ENCODE assay signal across 6 cellular contexts in genomic region chrX:48956728-48957414, GRCh38. TPM values are rescaled to one million over a fixed set of nuclear protein-coding genes. Genes with fewer than 3 reads are reported as not detected.
DNase-seq lines count a peak whose midpoint lies in the region; ATAC-seq and TF ChIP-seq lines count a peak whose summit lies in the region.

No MANE protein-coding gene starts in this region.

- intact Hi-C loops in activated T-helper 2 cell treated with anti-CD3 and anti-CD28 coated beads, Interferon-gamma antibody, Interleukin-2, Interleukin-4, amounts not matched to agents 10 μg/mL and 5 μg/mL and 100 μg/mL, durations not matched to agents 14 hours and 24 hours and 36 hours (cut with micrococcal nuclease): loop anchor here (5.0 kb wide), 4 partner anchors 40 to 220 kb away; partner anchors contain the start of genes HDAC6, PIM2, PQBP1 and TIMM17B
- intact Hi-C loops in uterus (cut with DNase I; ENCODE audit: low total_unique reads): no loop called here

- ATAC-seq in HG03135 (IDR thresholded peaks at IDR 0.05; ENCODE audit: unreplicated experiment) (peak; percentile 3), HG02852 (IDR thresholded peaks at IDR 0.05; ENCODE audit: unreplicated experiment) (no peak), HG03108 (IDR thresholded peaks at IDR 0.05; ENCODE audit: unreplicated experiment) (no peak)

- H3K27ac ChIP-seq in layer of hippocampus (ENCODE audit: low read depth, low read length) (peak overlapping the region; percentile 35), uterus (peak overlapping the region; percentile 93 to 96)

- H3K9me3 ChIP-seq in uterus: no peaks in the 10 kb centered on the region

- no peak for TF ChIP-seq POLR2A in uterus (IDR thresholded peaks at IDR 0.05)

- H3K4me3 Mint-ChIP-seq in activated T-helper 2 cell treated with anti-CD3 and anti-CD28 coated beads, Interferon-gamma antibody, Interleukin-2, Interleukin-4, amounts not matched to agents 10 μg/mL and 5 μg/mL and 100 μg/mL, durations not matched to agents 14 hours and 24 hours and 36 hours (ENCODE audit: low read depth): peak overlapping the region; percentile 84

- peak overlapping the region; percentile 47 to 72 for H3K4me3 ChIP-seq in uterus

- H3K27me3 ChIP-seq in layer of hippocampus (ENCODE audit: control insufficient read depth, insufficient read depth, low read length) (no peaks in the 10 kb centered on the region), uterus (no peaks in the 10 kb centered on the region)

- H3K36me3 ChIP-seq in uterus: no peaks in the 10 kb centered on the region

- H3K9me3 Mint-ChIP-seq in activated T-helper 2 cell treated with anti-CD3 and anti-CD28 coated beads, Interferon-gamma antibody, Interleukin-2, Interleukin-4, amounts not matched to agents 10 μg/mL and 5 μg/mL and 100 μg/mL, durations not matched to agents 14 hours and 24 hours and 36 hours: no peaks in the 10 kb centered on the region

- no peaks in the 10 kb centered on the region for H3K4me1 ChIP-seq in uterus

- no peak for TF ChIP-seq CTCF in uterus (IDR thresholded peaks at IDR 0.05)

- H3K27ac Mint-ChIP-seq in activated T-helper 2 cell treated with anti-CD3 and anti-CD28 coated beads, Interferon-gamma antibody, Interleukin-2, Interleukin-4, amounts not matched to agents 10 μg/mL and 5 μg/mL and 100 μg/mL, durations not matched to agents 14 hours and 24 hours and 36 hours: peak overlapping the region; percentile 78

- H3K27me3 Mint-ChIP-seq in activated T-helper 2 cell treated with anti-CD3 and anti-CD28 coated beads, Interferon-gamma antibody, Interleukin-2, Interleukin-4, amounts not matched to agents 10 μg/mL and 5 μg/mL and 100 μg/mL, durations not matched to agents 14 hours and 24 hours and 36 hours (ENCODE audit: low read depth): no peaks in the 10 kb centered on the region

- peaks cover 40% of the 10 kb centered on the region for H3K4me1 Mint-ChIP-seq in activated T-helper 2 cell treated with anti-CD3 and anti-CD28 coated beads, Interferon-gamma antibody, Interleukin-2, Interleukin-4, amounts not matched to agents 10 μg/mL and 5 μg/mL and 100 μg/mL, durations not matched to agents 14 hours and 24 hours and 36 hours (ENCODE audit: low read depth)

- DNase-seq in activated T-helper 2 cell treated with anti-CD3 and anti-CD28 coated beads, Interferon-gamma antibody, Interleukin-2, Interleukin-4, amounts not matched to agents 10 μg/mL and 5 μg/mL and 100 μg/mL, durations not matched to agents 14 hours and 24 hours and 36 hours (ENCODE audit: low spot score): peak; percentile 35
- peak in 1 of 2 donors; percentile 28 for DNase-seq in uterus

- peaks cover 45% of the 10 kb centered on the region for H3K36me3 Mint-ChIP-seq in activated T-helper 2 cell treated with anti-CD3 and anti-CD28 coated beads, Interferon-gamma antibody, Interleukin-2, Interleukin-4, amounts not matched to agents 10 μg/mL and 5 μg/mL and 100 μg/mL, durations not matched to agents 14 hours and 24 hours and 36 hours (ENCODE audit: low read depth)

RNA-seq across cellular contexts. Expression of gene OTUD5, which starts 0.5 kb away (rescaled TPM):
- total RNA-seq in activated T-helper 2 cell treated with anti-CD3 and anti-CD28 coated beads, Interferon-gamma antibody, Interleukin-2, Interleukin-4, amounts not matched to agents 10 μg/mL and 5 μg/mL and 100 μg/mL, durations not matched to agents 14 hours and 24 hours and 36 hours: 73.9 and 77.9 TPM in 2 replicates
- 10 to 100 TPM in 3 of 4 donors, 1 to 10 TPM in 1; 8.5 to 58.7 (median 21.8) TPM for total RNA-seq in uterus

RNA-seq across cellular contexts. Expression of gene KCND1, which starts 14.8 kb away (rescaled TPM):
- 2.9 and 3.3 TPM in 2 replicates for total RNA-seq in activated T-helper 2 cell treated with anti-CD3 and anti-CD28 coated beads, Interferon-gamma antibody, Interleukin-2, Interleukin-4, amounts not matched to agents 10 μg/mL and 5 μg/mL and 100 μg/mL, durations not matched to agents 14 hours and 24 hours and 36 hours
- 1 to 10 TPM in 2 of 4 donors, under 1 TPM in 1, not detected in 1; 0.29 to 4.6 (median 3.2) TPM for total RNA-seq in uterus

RNA-seq across cellular contexts. Expression of gene PIM2, which starts 38.0 kb away (rescaled TPM):
- 313 and 315 TPM in 2 replicates for total RNA-seq in activated T-helper 2 cell treated with anti-CD3 and anti-CD28 coated beads, Interferon-gamma antibody, Interleukin-2, Interleukin-4, amounts not matched to agents 10 μg/mL and 5 μg/mL and 100 μg/mL, durations not matched to agents 14 hours and 24 hours and 36 hours
- total RNA-seq in uterus: 10 to 100 TPM in 1 of 4 donors, 1 to 10 TPM in 2, not detected in 1; 4.8 to 16.8 (median 9.1) TPM

RNA-seq across cellular contexts. Expression of gene GRIPAP1, which starts 45.2 kb away (rescaled TPM):
- 86.5 and 93.1 TPM in 2 replicates for total RNA-seq in activated T-helper 2 cell treated with anti-CD3 and anti-CD28 coated beads, Interferon-gamma antibody, Interleukin-2, Interleukin-4, amounts not matched to agents 10 μg/mL and 5 μg/mL and 100 μg/mL, durations not matched to agents 14 hours and 24 hours and 36 hours
- 10 to 100 TPM; 15.4 to 57.6 (median 22.0) TPM for total RNA-seq in uterus

RNA-seq across cellular contexts. Expression of gene SLC35A2, which starts 45.4 kb away (rescaled TPM):
- 18.3 and 21.9 TPM in 2 replicates for total RNA-seq in activated T-helper 2 cell treated with anti-CD3 and anti-CD28 coated beads, Interferon-gamma antibody, Interleukin-2, Interleukin-4, amounts not matched to agents 10 μg/mL and 5 μg/mL and 100 μg/mL, durations not matched to agents 14 hours and 24 hours and 36 hours
- total RNA-seq in uterus: 10 to 100 TPM in 2 of 4 donors, 1 to 10 TPM in 2; 4.4 to 16.9 (median 11.1) TPM

Comparison
In these comparisons a context has a peak if more than half of its experiments do, and no peak if none do; other contexts are left out.
1. RNA of gene PIM2, which starts 38.0 kb away (total RNA-seq): 313 to 315 TPM in activated T-helper 2 cell treated with anti-CD3 and anti-CD28 coated beads, Interferon-gamma antibody, Interleukin-2, Interleukin-4, amounts not matched to agents 10 μg/mL and 5 μg/mL and 100 μg/mL, durations not matched to agents 14 hours and 24 hours and 36 hours; 4.8 to 16.8 TPM in uterus; every median in the first group is over 10 times any median in the second.